Comparison of ENCODE assay signal across 18 cellular contexts in the genomic region with DNA sequence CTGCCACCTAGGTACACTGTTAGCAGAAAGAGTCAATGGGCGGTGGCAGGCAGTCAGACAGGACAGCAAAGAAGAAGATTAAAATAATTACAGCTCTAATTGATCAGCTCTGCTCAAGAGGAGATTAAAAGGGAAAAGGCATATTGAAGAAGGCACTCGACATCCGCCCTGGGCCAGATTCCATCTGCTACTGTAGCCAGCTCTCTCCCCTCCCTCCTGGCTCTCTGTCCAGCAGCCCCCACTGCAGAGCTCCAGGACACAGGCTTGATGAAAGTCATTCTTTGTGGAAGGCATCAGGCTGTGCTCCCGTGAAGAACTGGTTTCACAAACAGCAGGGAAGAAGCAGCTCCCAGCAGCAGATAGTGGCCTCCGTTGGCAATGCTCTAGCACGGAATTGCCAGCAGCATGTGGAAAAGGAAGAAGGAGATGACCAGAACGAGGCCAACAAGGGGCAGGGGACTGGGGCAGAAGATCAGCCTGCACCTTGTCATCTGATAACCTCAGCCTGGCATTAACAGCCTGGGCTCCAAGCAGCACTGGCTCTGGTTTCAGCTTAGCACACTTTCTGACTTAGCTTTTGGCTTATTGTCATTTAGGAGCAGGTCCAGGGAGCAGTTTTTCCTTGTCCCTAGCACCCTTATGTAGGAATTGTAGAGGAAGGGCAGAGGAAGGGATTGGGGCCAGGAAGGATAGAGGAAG.
DNase-seq lines count a peak whose midpoint lies in the region; ATAC-seq and TF ChIP-seq lines count a peak whose summit lies in the region.
"Had no signal": no experiment of that assay in that cellular context is flagged by ENCODE, and none has a peak within 500 bp of the region (broad histone marks: within the 10 kb centered on the region; RNA-seq: fewer than 3 reads in every experiment).

No MANE protein-coding gene starts in this region.

- H3K9ac ChIP-seq in BLaER1: no peak overlapping the region
- no peak overlapping the region for H3K9ac ChIP-seq in colonic mucosa (ENCODE audit: low read depth in 2 of 2, low read length in 2 of 2)
- H3K9ac ChIP-seq: GM23248 had no signal

- ATAC-seq in HG03432 (IDR thresholded peaks at IDR 0.05; ENCODE audit: unreplicated experiment): no peak
- no peak for ATAC-seq in T-helper 17 cell
- ATAC-seq: activated naive CD4-positive, alpha-beta T cell treated with anti-CD3 and anti-CD28 coated beads, Interleukin-2, amount 50 U/mL, for 72 hours had no signal

- no peak overlapping the region for H3K4me2 ChIP-seq in BLaER1

- no peaks in the 10 kb centered on the region for H3K36me3 Mint-ChIP-seq in T-helper 17 cell (ENCODE audit: low read depth)

- H3K36me3 ChIP-seq in BLaER1 (no peaks in the 10 kb centered on the region), colonic mucosa (no peaks in the 10 kb centered on the region)
- H3K36me3 ChIP-seq: SJCRH30, tibial nerve had no signal

- H3K27me3 ChIP-seq in BLaER1 (no peaks in the 10 kb centered on the region), colonic mucosa (no peaks in the 10 kb centered on the region)
- H3K27me3 ChIP-seq: SJCRH30, tibial nerve had no signal

- H3K27ac ChIP-seq in BLaER1 (0 out of 2 replicates have a peak overlapping the region, but pooled peaks have one; percentile 15), colonic mucosa (no peak overlapping the region)
- H3K27ac ChIP-seq: GM23248, SJCRH30, tibial nerve had no signal

- H3K27me3 Mint-ChIP-seq in T-helper 17 cell: no peaks in the 10 kb centered on the region
- H3K27me3 Mint-ChIP-seq: activated CD4-positive, alpha-beta T cell treated with anti-CD3 and anti-CD28 coated beads, Interleukin-2, amount 10 ng/mL, durations not matched to agents 7 days and 5 days; stimulated activated naive B cell treated with anti-CD40 and anti-IgM and Interleukin-4, amounts not matched to agents 10 μg/mL and 1 μg/mL and 100 μg/mL, for 72 hours had no signal

- H3K4me1 Mint-ChIP-seq in T-helper 17 cell: no peaks in the 10 kb centered on the region
- H3K4me1 Mint-ChIP-seq: activated CD4-positive, alpha-beta T cell treated with anti-CD3 and anti-CD28 coated beads, Interleukin-2, amount 10 ng/mL, durations not matched to agents 7 days and 5 days had no signal

- H3K9me3 ChIP-seq in BLaER1 (peaks cover 41% of the 10 kb centered on the region), colonic mucosa (no peaks in the 10 kb centered on the region), T-helper 17 cell (ENCODE audit: control insufficient read depth, low read length, poor library complexity, severe bottlenecking) (peaks cover 3% of the 10 kb centered on the region)
- H3K9me3 ChIP-seq: SJCRH30, tibial nerve had no signal

- intact Hi-C loops in colonic mucosa (cut with DNase I): no loop called here

- peaks cover 50% of the 10 kb centered on the region for H3K4me1 ChIP-seq in BLaER1
- no peaks in the 10 kb centered on the region for H3K4me1 ChIP-seq in colonic mucosa
- H3K4me1 ChIP-seq: SJCRH30 had no signal

- H3K4me3 ChIP-seq in BLaER1 (no peak overlapping the region), colonic mucosa (no peak overlapping the region)
- H3K4me3 ChIP-seq: GM23248, SJCRH30, tibial nerve had no signal

- peak; percentile 36 for DNase-seq in NCI-H1092 (lab: John Stamatoyannopoulos, UW)
- DNase-seq in SK-N-DZ (ENCODE audit: low spot score): peak; percentile 55
- peak; percentile 35 for DNase-seq in medulla oblongata (ENCODE audit: extremely low spot score)
- DNase-seq in colonic mucosa: no peak
- DNase-seq in NCI-H1694 (lab: John Stamatoyannopoulos, UW): no peak
- DNase-seq in T-helper 17 cell: no peak
- DNase-seq: activated CD4-positive, alpha-beta T cell treated with anti-CD3 and anti-CD28 coated beads, Interleukin-2, amount 10 ng/mL, durations not matched to agents 7 days and 5 days; activated T-cell treated with anti-CD3 and anti-CD28 coated beads, Interleukin-2, amount 50 U/mL, for 1 hour; Calu3; dermis blood vessel endothelial cell; GM23248; NCI-H2029 treated with DMSO at 0.1 percent for 48 hours; SJCRH30; stimulated activated naive B cell treated with anti-CD40 and anti-IgM and Interleukin-4, amounts not matched to agents 10 μg/mL and 1 μg/mL and 100 μg/mL, for 72 hours had no signal

- no peak for TF ChIP-seq CTCF in colonic mucosa (IDR thresholded peaks at IDR 0.05)

- no peak overlapping the region for H3K27ac Mint-ChIP-seq in T-helper 17 cell
- H3K27ac Mint-ChIP-seq: activated CD4-positive, alpha-beta T cell treated with anti-CD3 and anti-CD28 coated beads, Interleukin-2, amount 10 ng/mL, durations not matched to agents 7 days and 5 days; activated naive CD4-positive, alpha-beta T cell treated with anti-CD3 and anti-CD28 coated beads, Interleukin-2, amount 50 U/mL, for 72 hours; stimulated activated naive B cell treated with anti-CD40 and anti-IgM and Interleukin-4, amounts not matched to agents 10 μg/mL and 1 μg/mL and 100 μg/mL, for 72 hours had no signal

- H3K4me3 Mint-ChIP-seq in T-helper 17 cell: no peak overlapping the region
- H3K4me3 Mint-ChIP-seq: activated CD4-positive, alpha-beta T cell treated with anti-CD3 and anti-CD28 coated beads, Interleukin-2, amount 10 ng/mL, durations not matched to agents 7 days and 5 days; stimulated activated naive B cell treated with anti-CD40 and anti-IgM and Interleukin-4, amounts not matched to agents 10 μg/mL and 1 μg/mL and 100 μg/mL, for 72 hours had no signal

- H4K20me1 ChIP-seq in BLaER1: no peaks in the 10 kb centered on the region

Comparison
In these comparisons a context has a peak if more than half of its experiments do, and no peak if none do; other contexts are left out.
1. DNase-seq: peak in NCI-H1092 (single experiment), SK-N-DZ (single experiment) and medulla oblongata (single experiment); none in colonic mucosa (single experiment), NCI-H1694 (single experiment) and T-helper 17 cell (0 of 3).